ENCODE assay signal across 8 cellular contexts in genomic region chr17:82229686-82230626, GRCh38. TPM values are rescaled to one million over a fixed set of nuclear protein-coding genes. Genes with fewer than 3 reads are reported as not detected.
DNase-seq lines count a peak whose midpoint lies in the region; ATAC-seq and TF ChIP-seq lines count a peak whose summit lies in the region.

No MANE protein-coding gene starts in this region.

- peaks cover 9 to 15% (median 10%) of the 10 kb centered on the region in 3 donors for H3K4me1 Mint-ChIP-seq in T-cell

- H3K36me3 ChIP-seq in gastroesophageal sphincter, result no peaks in the 10 kb centered on the region

- peaks cover 0 to 66% (median 22%) of the 10 kb centered on the region in 3 donors for H3K4me1 ChIP-seq in gastroesophageal sphincter

- H3K36me3 Mint-ChIP-seq in T-cell, result no peaks in the 10 kb centered on the region

- H3K27ac Mint-ChIP-seq in T-cell, result peak overlapping the region; percentile 83 to 85

- TF ChIP-seq EP300 in gastroesophageal sphincter (IDR thresholded peaks at IDR 0.05), result no peak

- CTCF ChIA-PET in T-cell (lab: Charles Lee), result interaction anchor here in 1 of 2 donors (0.6 kb wide), 1 partner anchor 163 kb away, joined by 3 read pairs; no protein-coding TSS in a partner anchor

- H3K27me3 Mint-ChIP-seq in T-cell, result no peaks in the 10 kb centered on the region

- H3K27me3 ChIP-seq in gastroesophageal sphincter, result no peaks in the 10 kb centered on the region

- no peaks in the 10 kb centered on the region for H3K9me3 ChIP-seq in gastroesophageal sphincter

- POLR2A ChIA-PET in T-cell (lab: Charles Lee), result no interaction called here

- H3K4me3 ChIP-seq in GM12864 (ENCODE audit: low read depth, low read length) (peak overlapping the region; percentile 94), gastroesophageal sphincter (peak overlapping the region; percentile 57 to 74), skeletal muscle cell (ENCODE audit: low read depth, low read length) (peak overlapping the region; percentile 93)

- no peaks in the 10 kb centered on the region for H3K9me3 Mint-ChIP-seq in T-cell

- TF ChIP-seq POLR2A in gastroesophageal sphincter (IDR thresholded peaks at IDR 0.05), result no peak

- peak overlapping the region; percentile 70 to 80 (median 76) for H3K4me3 Mint-ChIP-seq in T-cell

- DNase-seq in GM12864 (ENCODE audit: low read depth), result no peak
- DNase-seq in T-cell, result no peak
- no peak for DNase-seq in skeletal muscle cell (ENCODE audit: low read depth)
- DNase-seq in NCI-H69 (lab: John Stamatoyannopoulos, UW), result no peak
- DNase-seq in SW 1271 (lab: John Stamatoyannopoulos, UW), result no peak

- H3K27ac ChIP-seq in gastroesophageal sphincter, result peak overlapping the region; percentile 82 to 92 (median 90)

- WGBS in gastroesophageal sphincter (ENCODE audit: low coverage in 1 of 2), 2 donors, result 20% methylated on average over 2 of the region's 30 CpGs; no CpG with 5 or more reads in 1 of the 2 donors

- no peak for ATAC-seq in T-cell (replicated peaks in 1 of 4)
- ATAC-seq in gastroesophageal sphincter, result no peak
- ATAC-seq in GM19328 (IDR thresholded peaks at IDR 0.05; ENCODE audit: unreplicated experiment), result no peak
- no peak for ATAC-seq in HG03095 (IDR thresholded peaks at IDR 0.05; ENCODE audit: unreplicated experiment)

- TF ChIP-seq CTCF in GM12864 (IDR thresholded peaks at IDR 0.05; ENCODE audit: low read depth, low read length, missing control alignments), result no peak
- TF ChIP-seq CTCF in gastroesophageal sphincter (IDR thresholded peaks at IDR 0.05), result no peak

RNA-seq across cellular contexts. Expression of gene SLC16A3, which starts 1.1 kb away (rescaled TPM):
- total RNA-seq in T-cell, result 10 to 100 TPM; 31.9 to 47.3 (median 40.9) TPM
- total RNA-seq in gastroesophageal sphincter, result 10 to 100 TPM; 11.2 to 38.5 (median 22.1) TPM

RNA-seq across cellular contexts. Expression of gene CCDC57, which starts 17.3 kb away (rescaled TPM):
- total RNA-seq in T-cell, result 100 to 1,000 TPM in 3 of 5 donors, 10 to 100 TPM in 2; 86.4 to 127 (median 103) TPM
- total RNA-seq in gastroesophageal sphincter, result 10 to 100 TPM in 3 of 4 donors, 1 to 10 TPM in 1; 6.5 to 28.2 (median 16.2) TPM

RNA-seq across cellular contexts. Expression of gene CSNK1D, which starts 43.5 kb away (rescaled TPM):
- total RNA-seq in T-cell (100 to 1,000 TPM; 177 to 273 (median 194) TPM), gastroesophageal sphincter (10 to 100 TPM; 23.4 to 92.1 (median 72.4) TPM)
